In genomic region chr9:129602598-129603415, GRCh38 we compare ENCODE assay signal across 19 cellular contexts. TPM values are rescaled to one million over a fixed set of nuclear protein-coding genes. Genes with fewer than 3 reads are reported as not detected.
DNase-seq lines count a peak whose midpoint lies in the region; ATAC-seq, FAIRE-seq and TF ChIP-seq lines count a peak whose summit lies in the region.
"Had no signal": no experiment of that assay in that cellular context is flagged by ENCODE, and none has a peak within 500 bp of the region (broad histone marks: within the 10 kb centered on the region; RNA-seq: fewer than 3 reads in every experiment).

No MANE protein-coding gene starts in this region.

- no peak overlapping the region for H3K4me2 ChIP-seq in K562 (ENCODE audit: insufficient read depth, low read length)

- no peak for TF ChIP-seq RAD21 in K562 (CRISPR knock-in tag; conservative IDR thresholded peaks at IDR 0.05 in 1 of 2, IDR thresholded peaks at IDR 0.05 in 1 of 2)

- no peaks in the 10 kb centered on the region for H4K20me1 ChIP-seq in K562 (replicated peaks; ENCODE audit: control insufficient read depth, insufficient read depth, low read length)

- peak overlapping the region in 1 of 2 experiments; percentile 81; a peak in 2 of 4 replicates for H3K9ac ChIP-seq in K562 (ENCODE audit: insufficient read depth in 1 of 2, low read depth in 2 of 2, low read length in 2 of 2)

- H3K4me3 Mint-ChIP-seq in T-helper 1 cell treated with Interleukin-12 subunit alpha and Interleukin-12 subunit beta and Interleukin-4 antibody, amounts not matched to agents 30 μg/mL and 1 μg/mL, for 36 hours, result no peak overlapping the region
- H3K4me3 Mint-ChIP-seq in nephron, result no peak overlapping the region

- peak overlapping the region; percentile 52 for H3K27ac Mint-ChIP-seq in T-helper 1 cell treated with Interleukin-12 subunit alpha and Interleukin-12 subunit beta and Interleukin-4 antibody, amounts not matched to agents 30 μg/mL and 1 μg/mL, for 36 hours
- peak overlapping the region; percentile 82 to 91 (median 86) for H3K27ac Mint-ChIP-seq in nephron
- H3K27ac Mint-ChIP-seq: progenitor cell of endocrine pancreas had no signal

- CTCF ChIA-PET in K562 (lab: Yijun Ruan, JAX; ENCODE audit: low intra/inter-chr PET ratio), result no interaction called here

- no peaks in the 10 kb centered on the region for H3K9me3 Mint-ChIP-seq in T-helper 1 cell treated with Interleukin-12 subunit alpha and Interleukin-12 subunit beta and Interleukin-4 antibody, amounts not matched to agents 30 μg/mL and 1 μg/mL, for 36 hours
- no peaks in the 10 kb centered on the region for H3K9me3 Mint-ChIP-seq in nephron

- H3K9me3 ChIP-seq in K562 (replicated peaks; ENCODE audit: control insufficient read depth, insufficient read depth, low read depth, low read length), result no peaks in the 10 kb centered on the region

- no TSS peak for BruUV-seq in K562 (replicated peaks; lab: Mats Ljungman, UMichigan)

- H3K9me1 ChIP-seq in K562 (ENCODE audit: control insufficient read depth, insufficient read depth, low read length), result no peaks in the 10 kb centered on the region

- no peak for FAIRE-seq in K562 (lab: Jason Lieb, UNC)

- no peaks in the 10 kb centered on the region for H3K36me3 ChIP-seq in K562 (ENCODE audit: control insufficient read depth, insufficient read depth, low read length)
- H3K36me3 ChIP-seq: cardiac muscle cell had no signal

- no peaks in the 10 kb centered on the region for H3K79me2 ChIP-seq in K562 (ENCODE audit: control insufficient read depth, insufficient read depth, low read length)

- no peak for TF ChIP-seq EP300 in K562 (IDR thresholded peaks at IDR 0.05; ENCODE audit: low read length)

- H3K4me1 ChIP-seq in K562 (replicated peaks in 1 of 2; ENCODE audit: control insufficient read depth in 2 of 2, insufficient read depth in 2 of 2, low read length in 2 of 2), result peaks cover 12 to 46% of the 10 kb centered on the region in 2 experiments; a peak in 4 of 5 replicates

- H3K27me3 Mint-ChIP-seq in T-helper 1 cell treated with Interleukin-12 subunit alpha and Interleukin-12 subunit beta and Interleukin-4 antibody, amounts not matched to agents 30 μg/mL and 1 μg/mL, for 36 hours (ENCODE audit: low read depth), result no peaks in the 10 kb centered on the region
- H3K27me3 Mint-ChIP-seq in nephron (ENCODE audit: low read depth), result no peaks in the 10 kb centered on the region
- H3K27me3 Mint-ChIP-seq: progenitor cell of endocrine pancreas had no signal

- ATAC-seq in K562, result no peak

- no peak for DNase-seq in T-helper 1 cell
- peak; percentile 48 for DNase-seq in KBM-7
- no peak for DNase-seq in K562 (ENCODE audit: extremely low read depth in 1 of 4, low spot score in 3 of 4)
- no peak for DNase-seq in DMS153 (lab: John Stamatoyannopoulos, UW)
- DNase-seq in foreskin fibroblast, result no peak
- DNase-seq in T1000 (lab: John Stamatoyannopoulos, UW), result no peak
- DNase-seq: ACHN; activated CD4-positive, CD25-positive, alpha-beta regulatory T cell treated with anti-CD3 and anti-CD28 coated beads, Interleukin-2, amount 50 U/mL, for 72 hours; DMS 273 treated with DMSO at 0.1 percent for 48 hours; H7; hypothalamus; NCI-H774; stimulated activated CD4-positive, alpha-beta T cell treated with anti-CD3 and anti-CD28 coated beads, Interleukin-1b, Interleukin-23, amount 100 ng/mL, for 48 hours had no signal

- TF ChIP-seq POLR2A in K562 (conservative IDR thresholded peaks at IDR 0.05), result no peak

- WGBS in K562 (ENCODE audit: insufficient coverage, low coverage, missing lambda C conversion rate), result 60% methylated on average over 9 of the region's 10 CpGs

- H3K4me3 ChIP-seq in K562 (no peak overlapping the region), foreskin fibroblast (ENCODE audit: low read depth in 1 of 2, low read length in 2 of 2) (no peak overlapping the region)
- H3K4me3 ChIP-seq: cardiac muscle cell had no signal

- H3K27me3 ChIP-seq in K562 (ENCODE audit: control insufficient read depth in 2 of 2, insufficient read depth in 2 of 2, low read length in 2 of 2), result no peaks in the 10 kb centered on the region
- H3K27me3 ChIP-seq: cardiac muscle cell had no signal

- in situ Hi-C loops in KBM-7 (cut with MboI; ENCODE audit: low pct_unique_long_range_greater_than_20kb, low sequenced_read_pairs), result no loop called here
- in situ Hi-C loops in K562 (cut with MboI), result loop anchor here (10.0 to 25.0 kb wide), 2 partner anchors 98 to 266 kb away; no protein-coding TSS in a partner anchor

- peak overlapping the region; percentile 76 for H2AFZ ChIP-seq in K562 (ENCODE audit: low read depth, low read length)

- intact Hi-C loops in K562 (cut with micrococcal nuclease), result loop anchor here (10.0 kb wide), 1 partner anchor 48 kb away; no protein-coding TSS in a partner anchor

- H3K27ac ChIP-seq in K562 (ENCODE audit: extremely low read depth, low read depth, low read length), result no peak overlapping the region
- H3K27ac ChIP-seq: cardiac muscle cell, epithelial cell of prostate had no signal

- POLR2A ChIA-PET in K562 (lab: Yijun Ruan, JAX), result interaction anchor here (1.0 kb wide), 1 partner anchor 19 kb away, joined by 3 read pairs; no protein-coding TSS in a partner anchor

- no peaks in the 10 kb centered on the region for H3K36me3 Mint-ChIP-seq in T-helper 1 cell treated with Interleukin-12 subunit alpha and Interleukin-12 subunit beta and Interleukin-4 antibody, amounts not matched to agents 30 μg/mL and 1 μg/mL, for 36 hours (ENCODE audit: low read depth)
- H3K36me3 Mint-ChIP-seq in nephron (ENCODE audit: low read depth), result no peaks in the 10 kb centered on the region

- no peak for TF ChIP-seq CTCF in K562 (IDR thresholded peaks at IDR 0.05 in 2 of 3, conservative IDR thresholded peaks at IDR 0.05 in 1 of 3; ENCODE audit: insufficient read depth in 2 of 3, low read depth in 1 of 3, low read length in 3 of 3)
- no peak for TF ChIP-seq CTCF in nephron (IDR thresholded peaks at IDR 0.05; ENCODE audit: unreplicated experiment in 3 of 3)
- no peak for TF ChIP-seq CTCF in foreskin fibroblast (IDR thresholded peaks at IDR 0.05; ENCODE audit: low read depth, low read length)

- peaks cover 46% of the 10 kb centered on the region for H3K4me1 Mint-ChIP-seq in T-helper 1 cell treated with Interleukin-12 subunit alpha and Interleukin-12 subunit beta and Interleukin-4 antibody, amounts not matched to agents 30 μg/mL and 1 μg/mL, for 36 hours (ENCODE audit: low read depth)
- peaks cover 42% of the 10 kb centered on the region for H3K4me1 Mint-ChIP-seq in nephron

RNA-seq across cellular contexts. Expression of gene C9orf50, which starts 18.1 kb away (rescaled TPM):
- total RNA-seq in K562 (2011; cell fraction: chromatin; rRNA removed; ENCODE audit: low replicate concordance), result not detected in 2 replicates
- total RNA-seq in K562 (2011; cell fraction: nucleolus; rRNA removed), result not detected in 2 replicates
- not detected in 2 replicates for total RNA-seq in K562 (2011; cell fraction: nucleoplasm; rRNA removed)
- total RNA-seq in K562 (2014; rRNA removed), result 0.12 TPM in 1 of 2 replicates, not detected in the other
- total RNA-seq in K562 (2014; rRNA removed; fragmentation: Illumina TruSeq; extraction: Trizol), result not detected in 2 replicates
- not detected in 2 replicates for total RNA-seq in K562 (2015; rRNA removed; fragmentation: Illumina TruSeq; extraction: Trizol)
- total RNA-seq in K562 (2021), result not detected in 2 replicates
- polyA plus RNA-seq in K562 (2011; rRNA removed), result not detected in 2 replicates
- not detected in 2 replicates for polyA plus RNA-seq in K562 (2011; cell fraction: cytosol; rRNA removed)
- not detected in 2 replicates for polyA plus RNA-seq in K562 (2011; cell fraction: nucleus; rRNA removed)
- polyA plus RNA-seq in K562 (2012), result not detected in 2 replicates
- not detected in 2 replicates for polyA plus RNA-seq in K562 (2014; fragmentation: Illumina TruSeq; extraction: Trizol)
- polyA plus RNA-seq in K562 (2014; fragmentation: Nextera tagmentation; extraction: Ambion mirVana), result not detected
- polyA plus RNA-seq in K562 (2014; rRNA removed), result not detected in 2 replicates
- not detected in 2 replicates for polyA minus RNA-seq in K562 (2011; rRNA and poly(A)+ RNA removed)
- polyA minus RNA-seq in K562 (2011; cell fraction: cytosol; rRNA and poly(A)+ RNA removed), result not detected in 2 replicates
- not detected in 2 replicates for polyA minus RNA-seq in K562 (2011; cell fraction: nucleus; rRNA and poly(A)+ RNA removed)
- total RNA-seq: H7, lung microvascular endothelial cell had no signal

RNA-seq across cellular contexts. Expression of gene NTMT1, which starts 23.2 kb away (rescaled TPM):
- total RNA-seq in K562 (2011; cell fraction: chromatin; rRNA removed; ENCODE audit: low replicate concordance), result 28.6 and 94.1 TPM in 2 replicates
- total RNA-seq in K562 (2011; cell fraction: nucleolus; rRNA removed), result 70.3 and 71.4 TPM in 2 replicates
- 51.0 and 57.9 TPM in 2 replicates for total RNA-seq in K562 (2011; cell fraction: nucleoplasm; rRNA removed)
- 116 and 120 TPM in 2 replicates for total RNA-seq in K562 (2014; rRNA removed)
- total RNA-seq in K562 (2014; rRNA removed; fragmentation: Illumina TruSeq; extraction: Trizol), result 49.6 and 59.2 TPM in 2 replicates
- 74.3 and 78.1 TPM in 2 replicates for total RNA-seq in K562 (2015; rRNA removed; fragmentation: Illumina TruSeq; extraction: Trizol)
- total RNA-seq in K562 (2021), result 108 and 110 TPM in 2 replicates
- polyA plus RNA-seq in K562 (2011; rRNA removed), result 74.7 and 79.2 TPM in 2 replicates
- 89.1 and 124 TPM in 2 replicates for polyA plus RNA-seq in K562 (2011; cell fraction: cytosol; rRNA removed)
- polyA plus RNA-seq in K562 (2011; cell fraction: nucleus; rRNA removed), result 42.9 and 47.3 TPM in 2 replicates
- polyA plus RNA-seq in K562 (2012), result 42.1 and 72.6 TPM in 2 replicates
- 80.6 and 113 TPM in 2 replicates for polyA plus RNA-seq in K562 (2014; fragmentation: Illumina TruSeq; extraction: Trizol)
- polyA plus RNA-seq in K562 (2014; fragmentation: Nextera tagmentation; extraction: Ambion mirVana), result 10 to 100 TPM; 42.1 to 67.0 TPM
- polyA plus RNA-seq in K562 (2014; rRNA removed), result 111 and 121 TPM in 2 replicates
- 34.5 and 60.2 TPM in 2 replicates for polyA minus RNA-seq in K562 (2011; rRNA and poly(A)+ RNA removed)
- 23.4 and 42.2 TPM in 2 replicates for polyA minus RNA-seq in K562 (2011; cell fraction: cytosol; rRNA and poly(A)+ RNA removed)
- 14.7 and 15.7 TPM in 2 replicates for polyA minus RNA-seq in K562 (2011; cell fraction: nucleus; rRNA and poly(A)+ RNA removed)

RNA-seq across cellular contexts. Expression of gene ASB6, which starts 39.1 kb away (rescaled TPM):
- 8.0 and 24.6 TPM in 2 replicates for total RNA-seq in K562 (2011; cell fraction: chromatin; rRNA removed; ENCODE audit: low replicate concordance)
- 20.2 and 20.4 TPM in 2 replicates for total RNA-seq in K562 (2011; cell fraction: nucleolus; rRNA removed)
- 10.2 and 12.6 TPM in 2 replicates for total RNA-seq in K562 (2011; cell fraction: nucleoplasm; rRNA removed)
- 12.4 and 15.8 TPM in 2 replicates for total RNA-seq in K562 (2014; rRNA removed)
- 4.1 and 4.9 TPM in 2 replicates for total RNA-seq in K562 (2014; rRNA removed; fragmentation: Illumina TruSeq; extraction: Trizol)
- 8.6 TPM in 2 replicates for total RNA-seq in K562 (2015; rRNA removed; fragmentation: Illumina TruSeq; extraction: Trizol)
- total RNA-seq in K562 (2021), result 17.1 and 17.3 TPM in 2 replicates
- 11.3 and 13.1 TPM in 2 replicates for polyA plus RNA-seq in K562 (2011; rRNA removed)
- 10.5 and 18.2 TPM in 2 replicates for polyA plus RNA-seq in K562 (2011; cell fraction: cytosol; rRNA removed)
- 26.0 and 42.0 TPM in 2 replicates for polyA plus RNA-seq in K562 (2011; cell fraction: nucleus; rRNA removed)
- 11.4 and 12.4 TPM in 2 replicates for polyA plus RNA-seq in K562 (2012)
- 12.8 and 13.1 TPM in 2 replicates for polyA plus RNA-seq in K562 (2014; fragmentation: Illumina TruSeq; extraction: Trizol)
- polyA plus RNA-seq in K562 (2014; fragmentation: Nextera tagmentation; extraction: Ambion mirVana), result 1 to 10 TPM in 1 of 2 experiments, under 1 TPM in 1; 0.92 to 1.1 TPM
- 17.8 and 19.5 TPM in 2 replicates for polyA plus RNA-seq in K562 (2014; rRNA removed)
- 3.6 and 4.9 TPM in 2 replicates for polyA minus RNA-seq in K562 (2011; rRNA and poly(A)+ RNA removed)
- polyA minus RNA-seq in K562 (2011; cell fraction: cytosol; rRNA and poly(A)+ RNA removed), result 5.0 and 6.1 TPM in 2 replicates
- polyA minus RNA-seq in K562 (2011; cell fraction: nucleus; rRNA and poly(A)+ RNA removed), result 7.3 and 9.0 TPM in 2 replicates
